Comparison of ENCODE assay signal across 16 cellular contexts in genomic region chr17:32553168-32553567, GRCh38.
DNase-seq lines count a peak whose midpoint lies in the region; ATAC-seq and TF ChIP-seq lines count a peak whose summit lies in the region.
"Had no signal": no experiment of that assay in that cellular context is flagged by ENCODE, and none has a peak within 500 bp of the region (broad histone marks: within the 10 kb centered on the region; RNA-seq: fewer than 3 reads in every experiment).

No MANE protein-coding gene starts in this region.

- H4K8ac ChIP-seq in neuronal stem cell (ENCODE audit: low read depth, low read length): no peak overlapping the region

- H2AFZ ChIP-seq in Loucy (ENCODE audit: low read length) (peak overlapping the region; percentile 64), neuronal stem cell (ENCODE audit: low read length) (peak overlapping the region; percentile 17)
- H2AFZ ChIP-seq: hepatocyte had no signal

- no peak overlapping the region for H3K27ac Mint-ChIP-seq in activated T-cell treated with anti-CD3 and anti-CD28 coated beads, Interleukin-2, amount 50 U/mL, for 72 hours
- H3K27ac Mint-ChIP-seq in activated T-helper 2 cell treated with anti-CD3 and anti-CD28 coated beads, Interferon-gamma antibody, Interleukin-2, Interleukin-4, amounts not matched to agents 10 μg/mL and 5 μg/mL and 100 μg/mL, durations not matched to agents 14 hours and 24 hours and 36 hours: peak overlapping the region; percentile 4
- no peak overlapping the region for H3K27ac Mint-ChIP-seq in endodermal cell

- no peaks in the 10 kb centered on the region for H3K9me2 ChIP-seq in Loucy (replicated peaks; ENCODE audit: low read depth, low read length)

- no peaks in the 10 kb centered on the region for H3K36me3 ChIP-seq in Loucy (ENCODE audit: insufficient read depth, low read length)
- no peaks in the 10 kb centered on the region for H3K36me3 ChIP-seq in neuronal stem cell (replicated peaks in 1 of 2; ENCODE audit: control insufficient read depth in 2 of 2, insufficient read depth in 2 of 2, low read length in 2 of 2)
- no peaks in the 10 kb centered on the region for H3K36me3 ChIP-seq in endodermal cell (ENCODE audit: control insufficient read depth, insufficient read depth, low read length)
- H3K36me3 ChIP-seq in right lobe of liver: no peaks in the 10 kb centered on the region

- no peak overlapping the region for H2BK15ac ChIP-seq in neuronal stem cell (ENCODE audit: low read length)

- H3K14ac ChIP-seq in neuronal stem cell (ENCODE audit: low read length): no peak overlapping the region

- H3K4me3 ChIP-seq in Loucy (ENCODE audit: low read length, poor library complexity, severe bottlenecking): no peak overlapping the region
- no peak overlapping the region for H3K4me3 ChIP-seq in neuronal stem cell (ENCODE audit: low read length in 2 of 2)
- H3K4me3 ChIP-seq in endodermal cell (ENCODE audit: low read length): no peak overlapping the region
- no peak overlapping the region for H3K4me3 ChIP-seq in right lobe of liver
- H3K4me3 ChIP-seq: hepatocyte, testis had no signal

- H3K27ac ChIP-seq in neuronal stem cell (replicated peaks; ENCODE audit: low read length) (no peak overlapping the region), endodermal cell (ENCODE audit: low read depth, low read length) (no peak overlapping the region), right lobe of liver (no peak overlapping the region)
- H3K27ac ChIP-seq: hepatocyte, testis had no signal

- H3K9me3 ChIP-seq in Loucy (ENCODE audit: insufficient read depth, low read depth, low read length): no peaks in the 10 kb centered on the region
- no peaks in the 10 kb centered on the region for H3K9me3 ChIP-seq in neuronal stem cell (replicated peaks in 1 of 2; ENCODE audit: control insufficient read depth in 2 of 2, insufficient read depth in 1 of 2, low read depth in 1 of 2, low read length in 2 of 2)
- H3K9me3 ChIP-seq in endodermal cell (ENCODE audit: control insufficient read depth, low read length): no peaks in the 10 kb centered on the region
- H3K9me3 ChIP-seq in right lobe of liver: no peaks in the 10 kb centered on the region
- H3K9me3 ChIP-seq: Caco-2, testis had no signal

- no peaks in the 10 kb centered on the region for H3K79me2 ChIP-seq in Loucy (ENCODE audit: insufficient read depth, low read length)
- H3K79me2 ChIP-seq: hepatocyte had no signal

- H2AK5ac ChIP-seq in neuronal stem cell (ENCODE audit: low read depth, low read length): no peak overlapping the region

- H3K27me3 Mint-ChIP-seq in activated T-cell treated with anti-CD3 and anti-CD28 coated beads, Interleukin-2, amount 50 U/mL, for 72 hours (ENCODE audit: low read depth): no peaks in the 10 kb centered on the region
- no peaks in the 10 kb centered on the region for H3K27me3 Mint-ChIP-seq in activated T-helper 2 cell treated with anti-CD3 and anti-CD28 coated beads, Interferon-gamma antibody, Interleukin-2, Interleukin-4, amounts not matched to agents 10 μg/mL and 5 μg/mL and 100 μg/mL, durations not matched to agents 14 hours and 24 hours and 36 hours (ENCODE audit: low read depth)
- H3K27me3 Mint-ChIP-seq in endodermal cell (ENCODE audit: insufficient read depth): no peaks in the 10 kb centered on the region

- intact Hi-C loops in activated T-helper 2 cell treated with anti-CD3 and anti-CD28 coated beads, Interferon-gamma antibody, Interleukin-2, Interleukin-4, amounts not matched to agents 10 μg/mL and 5 μg/mL and 100 μg/mL, durations not matched to agents 14 hours and 24 hours and 36 hours (cut with micrococcal nuclease): loop anchor here (2.0 to 10.0 kb wide), 2 partner anchors 18 to 68 kb away; partner anchors contain the start of gene CDK5R1
- intact Hi-C loops in right lobe of liver (cut with DNase I): no loop called here

- H4K91ac ChIP-seq in neuronal stem cell (ENCODE audit: low read depth, low read length, poor library complexity): no peak overlapping the region

- no peak overlapping the region for H3K9ac ChIP-seq in Loucy (ENCODE audit: low read depth, low read length, poor library complexity, severe bottlenecking)
- H3K9ac ChIP-seq in neuronal stem cell (ENCODE audit: low read depth, low read length, poor library complexity): no peak overlapping the region
- H3K9ac ChIP-seq in endodermal cell (ENCODE audit: extremely low read depth, low read length, poor library complexity, severe bottlenecking): no peak overlapping the region

- H3K4ac ChIP-seq in neuronal stem cell (ENCODE audit: low read length): no peak overlapping the region

- TF ChIP-seq CTCF in Loucy (conservative IDR thresholded peaks at IDR 0.05; ENCODE audit: low read length): no peak
- no peak for TF ChIP-seq CTCF in endodermal cell (conservative IDR thresholded peaks at IDR 0.05)
- no peak for TF ChIP-seq CTCF in right lobe of liver (IDR thresholded peaks at IDR 0.05)

- WGBS in neuronal stem cell (ENCODE audit: extremely low coverage in 2 of 2, insufficient read length in 2 of 2, insufficient replicate concordance in 1 of 2), 2 donors: no CpG with 5 or more reads among the region's 3 CpGs
- WGBS in endodermal cell (ENCODE audit: insufficient coverage in 1 of 2, insufficient read length in 1 of 2), 2 experiments: 92 to 96% methylated on average over 3 of the region's 3 CpGs
- WGBS in right lobe of liver (ENCODE audit: insufficient coverage, low coverage, low lambda C conversion rate, missing lambda C conversion rate): 73% methylated on average over 3 of the region's 3 CpGs

- TF ChIP-seq POLR2A in right lobe of liver (IDR thresholded peaks at IDR 0.05): no peak

- H3F3A ChIP-seq in Loucy (ENCODE audit: low read depth): no peaks in the 10 kb centered on the region; the same call in 1 of the 2 replicates

- no peak overlapping the region for H3K4me3 Mint-ChIP-seq in activated T-cell treated with anti-CD3 and anti-CD28 coated beads, Interleukin-2, amount 50 U/mL, for 72 hours
- H3K4me3 Mint-ChIP-seq in activated T-helper 2 cell treated with anti-CD3 and anti-CD28 coated beads, Interferon-gamma antibody, Interleukin-2, Interleukin-4, amounts not matched to agents 10 μg/mL and 5 μg/mL and 100 μg/mL, durations not matched to agents 14 hours and 24 hours and 36 hours (ENCODE audit: low read depth): no peak overlapping the region
- H3K4me3 Mint-ChIP-seq in endodermal cell: no peak overlapping the region

- H3K4me2 ChIP-seq in Loucy (ENCODE audit: low read depth, low read length, poor library complexity, severe bottlenecking) (peak overlapping the region; percentile 4), neuronal stem cell (ENCODE audit: insufficient read depth, low read length, poor library complexity, severe bottlenecking) (no peak overlapping the region)
- H3K4me2 ChIP-seq: hepatocyte had no signal

- H3K4me1 Mint-ChIP-seq in activated T-cell treated with anti-CD3 and anti-CD28 coated beads, Interleukin-2, amount 50 U/mL, for 72 hours (ENCODE audit: low read depth): peaks cover 54% of the 10 kb centered on the region
- H3K4me1 Mint-ChIP-seq in activated T-helper 2 cell treated with anti-CD3 and anti-CD28 coated beads, Interferon-gamma antibody, Interleukin-2, Interleukin-4, amounts not matched to agents 10 μg/mL and 5 μg/mL and 100 μg/mL, durations not matched to agents 14 hours and 24 hours and 36 hours (ENCODE audit: low read depth): peaks cover 53% of the 10 kb centered on the region
- peaks cover 4% of the 10 kb centered on the region for H3K4me1 Mint-ChIP-seq in endodermal cell

- H3K4me1 ChIP-seq in Loucy (ENCODE audit: insufficient read depth, low read length, poor library complexity, severe bottlenecking) (peaks cover 35% of the 10 kb centered on the region), neuronal stem cell (ENCODE audit: control insufficient read depth in 2 of 2, insufficient read depth in 1 of 2, low read depth in 1 of 2, low read length in 2 of 2) (peaks cover 0 to 6% of the 10 kb centered on the region in 2 donors), endodermal cell (ENCODE audit: control insufficient read depth, insufficient read depth, low read length) (no peaks in the 10 kb centered on the region), right lobe of liver (no peaks in the 10 kb centered on the region)
- H3K4me1 ChIP-seq: Caco-2, testis had no signal

- no peak overlapping the region for H2BK5ac ChIP-seq in neuronal stem cell (ENCODE audit: low read length)

- no peaks in the 10 kb centered on the region for H3K9me3 Mint-ChIP-seq in activated T-cell treated with anti-CD3 and anti-CD28 coated beads, Interleukin-2, amount 50 U/mL, for 72 hours
- H3K9me3 Mint-ChIP-seq in activated T-helper 2 cell treated with anti-CD3 and anti-CD28 coated beads, Interferon-gamma antibody, Interleukin-2, Interleukin-4, amounts not matched to agents 10 μg/mL and 5 μg/mL and 100 μg/mL, durations not matched to agents 14 hours and 24 hours and 36 hours: no peaks in the 10 kb centered on the region
- no peaks in the 10 kb centered on the region for H3K9me3 Mint-ChIP-seq in endodermal cell

- H4K20me1 ChIP-seq in Loucy (ENCODE audit: insufficient read depth, low read length, poor library complexity, severe bottlenecking): no peaks in the 10 kb centered on the region

- H3K27me3 ChIP-seq in Loucy (ENCODE audit: insufficient read depth, low read length, poor library complexity, severe bottlenecking) (no peaks in the 10 kb centered on the region), neuronal stem cell (ENCODE audit: control insufficient read depth in 3 of 3, insufficient read depth in 3 of 3, low read depth in 1 of 3, low read length in 3 of 3) (no peaks in the 10 kb centered on the region), endodermal cell (ENCODE audit: control insufficient read depth, insufficient read depth, low read length, poor library complexity, severe bottlenecking) (no peaks in the 10 kb centered on the region), right lobe of liver (no peaks in the 10 kb centered on the region)
- H3K27me3 ChIP-seq: hepatocyte, testis had no signal

- no peak overlapping the region for H2BK120ac ChIP-seq in neuronal stem cell (ENCODE audit: low read depth, low read length)

- no peak overlapping the region for H3K23ac ChIP-seq in neuronal stem cell (ENCODE audit: low read depth, low read length, poor library complexity)

- H3K79me1 ChIP-seq in neuronal stem cell (ENCODE audit: low read depth, low read length): no peaks in the 10 kb centered on the region

- H3K18ac ChIP-seq in neuronal stem cell (ENCODE audit: low read length): no peak overlapping the region

- no peak overlapping the region for H2BK12ac ChIP-seq in neuronal stem cell (ENCODE audit: low read length)

- peak; percentile 20 to 51 for ATAC-seq in activated T-cell treated with anti-CD3 and anti-CD28 coated beads, Interleukin-2, amount 50 U/mL, for 72 hours (replicated peaks in 1 of 2)
- no peak for ATAC-seq in right lobe of liver

- no peaks in the 10 kb centered on the region for H3K36me3 Mint-ChIP-seq in activated T-cell treated with anti-CD3 and anti-CD28 coated beads, Interleukin-2, amount 50 U/mL, for 72 hours (ENCODE audit: insufficient read depth in 2 of 2)
- no peaks in the 10 kb centered on the region for H3K36me3 Mint-ChIP-seq in activated T-helper 2 cell treated with anti-CD3 and anti-CD28 coated beads, Interferon-gamma antibody, Interleukin-2, Interleukin-4, amounts not matched to agents 10 μg/mL and 5 μg/mL and 100 μg/mL, durations not matched to agents 14 hours and 24 hours and 36 hours (ENCODE audit: low read depth)
- peaks cover 4% of the 10 kb centered on the region for H3K36me3 Mint-ChIP-seq in endodermal cell (ENCODE audit: low read depth)

- no peak for DNase-seq in activated T-cell treated with anti-CD3 and anti-CD28 coated beads, Interleukin-2, amount 50 U/mL, for 72 hours
- DNase-seq in activated T-cell treated with anti-CD3 and anti-CD28 coated beads for 4 hours (no peak), neuronal stem cell (ENCODE audit: low spot score) (no peak), endodermal cell (no peak), occipital lobe (lab: John Stamatoyannopoulos, UW) (no peak), right lobe of liver (no peak)
- no peak for DNase-seq in activated T-helper 2 cell treated with anti-CD3 and anti-CD28 coated beads, Interferon-gamma antibody, Interleukin-2, Interleukin-4, amounts not matched to agents 10 μg/mL and 5 μg/mL and 100 μg/mL, durations not matched to agents 14 hours and 24 hours and 36 hours (ENCODE audit: low spot score)
- DNase-seq: Caco-2; GF-D8; midbrain; NCI-H2081 treated with DMSO at 0.1 percent for 48 hours; NK-92 treated with Interleukin-12 subunit alpha and Interleukin-12 subunit beta, amount 100 ng/mL, for 24 hours; stimulated activated CD4-positive, alpha-beta T cell treated with anti-CD3 and anti-CD28 coated beads, Interleukin-2, amount 100 ng/mL, for 48 hours; testis had no signal

Comparison
In these comparisons a context has a peak if more than half of its experiments do, and no peak if none do; other contexts are left out.
1. ATAC-seq: peak in activated T-cell treated with anti-CD3 and anti-CD28 coated beads, Interleukin-2, amount 50 U/mL, for 72 hours (2 of 2); none in right lobe of liver (0 of 4).